ENCODE assay signal across 16 cellular contexts in the genomic region with DNA sequence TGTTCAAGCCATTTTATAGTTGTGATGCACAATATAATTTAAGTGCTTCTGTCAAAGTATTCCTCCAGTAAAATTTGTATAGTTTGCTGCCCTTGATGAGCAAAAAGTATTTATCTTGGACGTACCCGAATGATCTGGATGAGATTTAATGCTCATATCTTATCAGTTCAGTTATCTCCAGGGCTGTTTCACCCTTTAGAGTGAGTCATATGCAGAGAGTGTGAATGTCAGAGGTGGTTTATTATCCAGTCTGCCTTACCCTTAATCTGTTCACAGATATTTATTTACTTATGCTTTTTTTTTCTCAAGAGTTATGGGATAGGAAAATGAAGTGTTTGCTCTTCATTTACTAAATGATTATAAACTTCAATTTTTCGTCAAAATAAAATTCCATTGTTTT. TPM values are rescaled to one million over a fixed set of nuclear protein-coding genes. Genes with fewer than 3 reads are reported as not detected.
"Had no signal": no experiment of that assay in that cellular context is flagged by ENCODE, and none has a peak within 500 bp of the region (broad histone marks: within the 10 kb centered on the region; RNA-seq: fewer than 3 reads in every experiment).

No MANE protein-coding gene starts in this region.

RNA-seq across cellular contexts. Expression of gene KRT76, which starts 26.6 kb away (rescaled TPM):
- total RNA-seq: activated CD4-positive, alpha-beta memory T cell treated with anti-CD3 and anti-CD28 coated beads, Interleukin-2, amount 10 ng/mL, durations not matched to agents 7 days and 5 days; activated CD4-positive, alpha-beta T cell treated with anti-CD3 and anti-CD28 coated beads for 36 hours; activated CD4-positive, alpha-beta T cell treated with anti-CD3 and anti-CD28 coated beads, Interleukin-2, amount 10 ng/mL, durations not matched to agents 7 days and 5 days; activated CD8-positive, alpha-beta memory T cell treated with anti-CD3 and anti-CD28 coated beads, Interleukin-2, amount 10 ng/mL, durations not matched to agents 7 days and 5 days; activated CD8-positive, alpha-beta T cell treated with anti-CD3 and anti-CD28 coated beads, Interleukin-2, amount 10 ng/mL, durations not matched to agents 7 days and 5 days; activated naive CD4-positive, alpha-beta T cell treated with anti-CD3 and anti-CD28 coated beads for 36 hours; activated naive CD8-positive, alpha-beta T cell treated with anti-CD3 and anti-CD28 coated beads, Interleukin-2, amount 10 ng/mL, durations not matched to agents 7 days and 5 days; activated T-helper 1 cell treated with anti-CD3 and anti-CD28 coated beads, Interleukin-12 subunit alpha, Interleukin-12 subunit beta, Interleukin-2, Interleukin-4 antibody, amounts not matched to agents 30 ng/mL and 10 ng/mL and 1 ng/mL, durations not matched to agents 14 hours and 24 hours and 36 hours; activated T-helper 17 cell treated with anti-CD3 and anti-CD28 coated beads, Interleukin-2, amount 50 U/mL, for 72 hours; adrenal gland; ascending aorta; body of pancreas; breast epithelium; cardiac septum; cerebellum; WTC11 had no signal

RNA-seq across cellular contexts. Expression of gene KRT3, which starts 45.4 kb away (rescaled TPM):
- total RNA-seq: activated CD4-positive, alpha-beta memory T cell treated with anti-CD3 and anti-CD28 coated beads, Interleukin-2, amount 10 ng/mL, durations not matched to agents 7 days and 5 days; activated CD4-positive, alpha-beta T cell treated with anti-CD3 and anti-CD28 coated beads for 36 hours; activated CD4-positive, alpha-beta T cell treated with anti-CD3 and anti-CD28 coated beads, Interleukin-2, amount 10 ng/mL, durations not matched to agents 7 days and 5 days; activated CD8-positive, alpha-beta memory T cell treated with anti-CD3 and anti-CD28 coated beads, Interleukin-2, amount 10 ng/mL, durations not matched to agents 7 days and 5 days; activated CD8-positive, alpha-beta T cell treated with anti-CD3 and anti-CD28 coated beads, Interleukin-2, amount 10 ng/mL, durations not matched to agents 7 days and 5 days; activated naive CD4-positive, alpha-beta T cell treated with anti-CD3 and anti-CD28 coated beads for 36 hours; activated naive CD8-positive, alpha-beta T cell treated with anti-CD3 and anti-CD28 coated beads, Interleukin-2, amount 10 ng/mL, durations not matched to agents 7 days and 5 days; activated T-helper 17 cell treated with anti-CD3 and anti-CD28 coated beads, Interleukin-2, amount 50 U/mL, for 72 hours; adrenal gland; ascending aorta; body of pancreas; breast epithelium; cardiac septum; cerebellum; WTC11 had no signal

RNA-seq across cellular contexts. Expression of gene KRT77, which starts 47.2 kb away (rescaled TPM):
- total RNA-seq: activated CD4-positive, alpha-beta memory T cell treated with anti-CD3 and anti-CD28 coated beads, Interleukin-2, amount 10 ng/mL, durations not matched to agents 7 days and 5 days; activated CD4-positive, alpha-beta T cell treated with anti-CD3 and anti-CD28 coated beads for 36 hours; activated CD4-positive, alpha-beta T cell treated with anti-CD3 and anti-CD28 coated beads, Interleukin-2, amount 10 ng/mL, durations not matched to agents 7 days and 5 days; activated CD8-positive, alpha-beta memory T cell treated with anti-CD3 and anti-CD28 coated beads, Interleukin-2, amount 10 ng/mL, durations not matched to agents 7 days and 5 days; activated CD8-positive, alpha-beta T cell treated with anti-CD3 and anti-CD28 coated beads, Interleukin-2, amount 10 ng/mL, durations not matched to agents 7 days and 5 days; activated naive CD4-positive, alpha-beta T cell treated with anti-CD3 and anti-CD28 coated beads for 36 hours; activated naive CD8-positive, alpha-beta T cell treated with anti-CD3 and anti-CD28 coated beads, Interleukin-2, amount 10 ng/mL, durations not matched to agents 7 days and 5 days; activated T-helper 1 cell treated with anti-CD3 and anti-CD28 coated beads, Interleukin-12 subunit alpha, Interleukin-12 subunit beta, Interleukin-2, Interleukin-4 antibody, amounts not matched to agents 30 ng/mL and 10 ng/mL and 1 ng/mL, durations not matched to agents 14 hours and 24 hours and 36 hours; activated T-helper 17 cell treated with anti-CD3 and anti-CD28 coated beads, Interleukin-2, amount 50 U/mL, for 72 hours; adrenal gland; ascending aorta; body of pancreas; cardiac septum; WTC11 had no signal
